Comparison of ENCODE assay signal across 21 cellular contexts in the genomic region with DNA sequence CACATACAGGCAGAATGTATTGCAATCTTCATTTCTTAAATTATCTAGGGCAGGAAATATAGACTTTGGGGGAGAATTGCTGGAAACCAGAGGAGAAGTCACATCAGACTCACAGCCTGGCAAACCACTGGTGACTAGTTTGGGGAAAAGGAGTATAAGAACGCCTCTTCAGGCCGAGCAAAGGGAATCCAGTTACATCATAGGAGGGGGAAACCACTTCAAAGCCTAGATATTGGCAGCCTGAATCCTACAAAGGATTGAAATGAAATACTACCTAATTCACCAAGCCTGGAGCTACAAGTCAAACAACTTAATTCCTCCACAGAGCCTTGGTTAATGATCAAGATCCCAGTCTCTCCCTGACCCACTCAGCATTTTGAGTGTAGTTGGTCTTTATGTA.
"Had no signal": no experiment of that assay in that cellular context is flagged by ENCODE, and none has a peak within 500 bp of the region (broad histone marks: within the 10 kb centered on the region; RNA-seq: fewer than 3 reads in every experiment).

No MANE protein-coding gene starts in this region.

- H3K27me3 ChIP-seq: brain microvascular endothelial cell, colonic mucosa, tibial nerve, uterus had no signal

- ATAC-seq: activated CD4-positive, alpha-beta T cell treated with anti-CD3 and anti-CD28 coated beads for 36 hours; gastrocnemius medialis; left lobe of liver had no signal

- H3K36me3 ChIP-seq: brain microvascular endothelial cell, colonic mucosa, gastrocnemius medialis, tibial nerve, uterus had no signal

- H3K27ac ChIP-seq: brain microvascular endothelial cell, colonic mucosa, epithelial cell of prostate, gastrocnemius medialis, tibial nerve, uterus had no signal

- H3K4me3 ChIP-seq: colonic mucosa, gastrocnemius medialis, lung, tibial nerve, uterus had no signal

- H3K4me1 ChIP-seq: colonic mucosa, gastrocnemius medialis, uterus had no signal

- H3K9me3 ChIP-seq: colonic mucosa, gastrocnemius medialis, tibial nerve, uterus had no signal

- DNase-seq: activated CD4-positive, alpha-beta memory T cell treated with anti-CD3 and anti-CD28 coated beads for 36 hours; activated CD4-positive, alpha-beta T cell treated with anti-CD3 and anti-CD28 coated beads for 36 hours; activated naive CD8-positive, alpha-beta T cell treated with anti-CD3 and anti-CD28 coated beads for 36 hours; amniotic stem cell; brain microvascular endothelial cell; colonic mucosa; endodermal cell; gastrocnemius medialis; head of caudate nucleus; kidney; nephron progenitor cell; stimulated activated CD4-positive, alpha-beta T cell treated with anti-CD3 and anti-CD28 coated beads, Interleukin-12 subunit alpha, Interleukin-12 subunit beta, amount 100 ng/mL, for 4 hours; stimulated activated CD4-positive, alpha-beta T cell treated with anti-CD3 and anti-CD28 coated beads, Interleukin-1b, Interleukin-23, amount 100 ng/mL, for 48 hours; stimulated activated CD8-positive, alpha-beta memory T cell treated with anti-CD3 and anti-CD28 coated beads, Interleukin-4, amount 100 ng/mL, for 48 hours; stimulated activated naive CD4-positive, alpha-beta T cell treated with Interleukin-2 at 50 U/mL for 16 hours; substantia nigra; uterus had no signal
